In genomic region chr3:71372369-71372768, GRCh38 we compare ENCODE assay signal across 18 cellular contexts.
DNase-seq lines count a peak whose midpoint lies in the region; ATAC-seq lines count a peak whose summit lies in the region.
"Had no signal": no experiment of that assay in that cellular context is flagged by ENCODE, and none has a peak within 500 bp of the region (broad histone marks: within the 10 kb centered on the region; RNA-seq: fewer than 3 reads in every experiment).

No MANE protein-coding gene starts in this region.

- ATAC-seq in activated T-cell treated with anti-CD3 and anti-CD28 coated beads, Interleukin-2, amount 50 U/mL, for 4 hours, result peak; percentile 20 to 33
- peak; percentile 31 to 58 (median 48) for ATAC-seq in T-cell (replicated peaks in 1 of 4)
- ATAC-seq in stimulated activated naive CD8-positive, alpha-beta T cell treated with anti-CD3 and anti-CD28 coated beads, Interleukin-15, amount 100 ng/mL, for 72 hours, result peak; percentile 30
- no peak for ATAC-seq in HG03097 (IDR thresholded peaks at IDR 0.05; ENCODE audit: low FRiP score, unreplicated experiment)
- ATAC-seq: stimulated activated naive B cell treated with anti-CD40 and anti-IgM and Interleukin-4, amounts not matched to agents 10 μg/mL and 1 μg/mL and 100 μg/mL, for 72 hours had no signal

- H3K4me3 Mint-ChIP-seq in activated T-cell treated with anti-CD3 and anti-CD28 coated beads, Interleukin-2, amount 50 U/mL, for 4 hours, result peak overlapping the region; percentile 39
- H3K4me3 Mint-ChIP-seq in T-cell, result peak overlapping the region; percentile 26 to 51 (median 29)
- H3K4me3 Mint-ChIP-seq in stimulated activated naive CD8-positive, alpha-beta T cell treated with anti-CD3 and anti-CD28 coated beads, Interleukin-15, amount 100 ng/mL, for 72 hours, result peak overlapping the region; percentile 54 to 62
- H3K4me3 Mint-ChIP-seq: stimulated activated naive B cell treated with anti-CD40 and anti-IgM and Interleukin-4, amounts not matched to agents 10 μg/mL and 1 μg/mL and 100 μg/mL, for 72 hours had no signal

- CTCF ChIA-PET in T-cell (lab: Charles Lee), result interaction anchor here (0.7 to 1.9 kb wide), 6 partner anchors 8 to 244 kb away, joined by 3 to 8 read pairs (median 4); no protein-coding TSS in a partner anchor

- peaks cover 11% of the 10 kb centered on the region for H3K36me3 Mint-ChIP-seq in activated T-cell treated with anti-CD3 and anti-CD28 coated beads, Interleukin-2, amount 50 U/mL, for 4 hours (ENCODE audit: insufficient read depth)
- peaks cover 18% of the 10 kb centered on the region for H3K36me3 Mint-ChIP-seq in T-cell
- H3K36me3 Mint-ChIP-seq: IgD-negative memory B cell had no signal

- H3K4me1 Mint-ChIP-seq in activated T-cell treated with anti-CD3 and anti-CD28 coated beads, Interleukin-2, amount 50 U/mL, for 4 hours (ENCODE audit: low read depth), result peaks cover 75% of the 10 kb centered on the region
- peaks cover 76 to 89% (median 83%) of the 10 kb centered on the region in 3 donors for H3K4me1 Mint-ChIP-seq in T-cell
- H3K4me1 Mint-ChIP-seq in stimulated activated naive CD8-positive, alpha-beta T cell treated with anti-CD3 and anti-CD28 coated beads, Interleukin-15, amount 100 ng/mL, for 72 hours, result peaks cover 89% of the 10 kb centered on the region

- no peaks in the 10 kb centered on the region for H3K27me3 Mint-ChIP-seq in activated T-cell treated with anti-CD3 and anti-CD28 coated beads, Interleukin-2, amount 50 U/mL, for 4 hours (ENCODE audit: low read depth)
- H3K27me3 Mint-ChIP-seq in T-cell, result no peaks in the 10 kb centered on the region
- H3K27me3 Mint-ChIP-seq in stimulated activated naive CD8-positive, alpha-beta T cell treated with anti-CD3 and anti-CD28 coated beads, Interleukin-15, amount 100 ng/mL, for 72 hours, result no peaks in the 10 kb centered on the region
- H3K27me3 Mint-ChIP-seq: stimulated activated naive B cell treated with anti-CD40 and anti-IgM and Interleukin-4, amounts not matched to agents 10 μg/mL and 1 μg/mL and 100 μg/mL, for 72 hours had no signal

- POLR2A ChIA-PET in T-cell (lab: Charles Lee), result interaction anchor here (0.6 to 1.7 kb wide), 11 partner anchors 9 to 285 kb away, joined by 3 to 13 read pairs (median 4); no protein-coding TSS in a partner anchor

- H3K27ac Mint-ChIP-seq in T-cell, result peak overlapping the region; percentile 90 to 91
- H3K27ac Mint-ChIP-seq in stimulated activated naive CD8-positive, alpha-beta T cell treated with anti-CD3 and anti-CD28 coated beads, Interleukin-15, amount 100 ng/mL, for 72 hours, result no peak overlapping the region

- no peak for DNase-seq in activated T-cell treated with anti-CD3 and anti-CD28 coated beads, Interleukin-2, amount 50 U/mL, for 4 hours
- DNase-seq in activated T-cell treated with anti-CD3 and anti-CD28 coated beads, Interleukin-2, amount 50 U/mL, for 1 hour, result no peak
- DNase-seq in T-cell (peak in 2 of 34 experiments; percentile 6 to 18), iPS-NIHi7 (ENCODE audit: extremely low spot score) (peak; percentile 23)
- DNase-seq in stimulated activated naive CD8-positive, alpha-beta T cell treated with anti-CD3 and anti-CD28 coated beads, Interleukin-15, amount 100 ng/mL, for 72 hours, result no peak
- no peak for DNase-seq in stimulated activated naive CD4-positive, alpha-beta T cell treated with Interleukin-2 at 50 U/mL for 16 hours (lab: John Stamatoyannopoulos, UW)
- DNase-seq in activated effector memory CD4-positive, alpha-beta T cell treated with anti-CD3 and anti-CD28 coated beads, Interleukin-2, amount 50 U/mL, for 16 hours, result no peak
- DNase-seq: ACHN; EL; kidney glomerular epithelial cell; MV-4-11; NCI-H2081; NCI-H774; posterior cingulate gyrus; stimulated activated naive B cell treated with anti-CD40 and anti-IgM and Interleukin-4, amounts not matched to agents 10 μg/mL and 1 μg/mL and 100 μg/mL, for 72 hours; WERI-Rb-1 had no signal

- no peaks in the 10 kb centered on the region for H3K9me3 Mint-ChIP-seq in activated T-cell treated with anti-CD3 and anti-CD28 coated beads, Interleukin-2, amount 50 U/mL, for 4 hours
- no peaks in the 10 kb centered on the region for H3K9me3 Mint-ChIP-seq in T-cell
- H3K9me3 Mint-ChIP-seq in stimulated activated naive CD8-positive, alpha-beta T cell treated with anti-CD3 and anti-CD28 coated beads, Interleukin-15, amount 100 ng/mL, for 72 hours, result no peaks in the 10 kb centered on the region
- H3K9me3 Mint-ChIP-seq: stimulated activated naive B cell treated with anti-CD40 and anti-IgM and Interleukin-4, amounts not matched to agents 10 μg/mL and 1 μg/mL and 100 μg/mL, for 72 hours had no signal

Comparison
In these comparisons a context has a peak if more than half of its experiments do, and no peak if none do; other contexts are left out.
1. H3K27ac Mint-ChIP-seq: peak in T-cell (2 of 2); none in stimulated activated naive CD8-positive, alpha-beta T cell treated with anti-CD3 and anti-CD28 coated beads, Interleukin-15, amount 100 ng/mL, for 72 hours (0 of 2).
2. Peak in every context shown above with its lines, with median percentiles within 50 percentile points of each other: H3K4me3 Mint-ChIP-seq.